Comparison of ENCODE assay signal across 9 cellular contexts in genomic region chr12:75960086-75960910, GRCh38.
A peak's percentile ranks its signal among the peaks of the same experiment; 100 is the strongest.
DNase-seq lines count a peak whose midpoint lies in the region; ATAC-seq and TF ChIP-seq lines count a peak whose summit lies in the region.
"Had no signal": no experiment of that assay in that cellular context is flagged by ENCODE, and none has a peak within 500 bp of the region (broad histone marks: within the 10 kb centered on the region; RNA-seq: fewer than 3 reads in every experiment).

No MANE protein-coding gene starts in this region.

- H3K79me2 ChIP-seq in PC-9 (ENCODE audit: low read depth) (no peaks in the 10 kb centered on the region), mesendoderm (ENCODE audit: control insufficient read depth, insufficient read depth, low read length) (no peaks in the 10 kb centered on the region)

- no peak overlapping the region for H3K56ac ChIP-seq in mesendoderm (ENCODE audit: low read length)

- H2BK120ac ChIP-seq in mesendoderm (ENCODE audit: low read depth, low read length): no peak overlapping the region

- no TSS peak for BruUV-seq in PC-9 (replicated peaks; lab: Mats Ljungman, UMichigan)

- intact Hi-C loops in PC-9 (cut with micrococcal nuclease; ENCODE audit: unreplicated experiment): no loop called here

- H3F3A ChIP-seq in PC-9 (ENCODE audit: insufficient read depth, low read depth): peaks cover 16% of the 10 kb centered on the region; the same call in 1 of the 2 replicates

- no peak overlapping the region for H2BK5ac ChIP-seq in mesendoderm (ENCODE audit: low read length)

- no peaks in the 10 kb centered on the region for H3K36me3 ChIP-seq in PC-9 (ENCODE audit: low read depth)
- no peaks in the 10 kb centered on the region for H3K36me3 ChIP-seq in mesendoderm (ENCODE audit: control insufficient read depth, insufficient read depth, low read length)

- POLR2A ChIA-PET in PC-9 (lab: Charles Lee; ENCODE audit: unreplicated experiment): interaction anchor here (0.6 kb wide), 2 partner anchors 12 to 401 kb away, joined by 3 to 9 read pairs; no protein-coding TSS in a partner anchor

- DNase-seq in PC-9: peak; percentile 63 to 83
- DNase-seq in mesendoderm: peak; percentile 90
- DNase-seq in germinal center (ENCODE audit: low spot score): no peak
- no peak for DNase-seq in stimulated activated CD4-positive, alpha-beta T cell treated with anti-CD3 and anti-CD28 coated beads, Interleukin-2, amount 100 ng/mL, for 24 hours
- DNase-seq: NCI-H1436 treated with DMSO at 0.1 percent for 48 hours had no signal

- H2BK15ac ChIP-seq in mesendoderm (replicated peaks; ENCODE audit: low read depth): no peak overlapping the region

- 0 out of 2 replicates have a peak overlapping the region, but pooled peaks have one; percentile 0 for H2AFZ ChIP-seq in PC-9

- H3K4me3 ChIP-seq in PC-9: no peak overlapping the region
- H3K4me3 ChIP-seq in mesendoderm (ENCODE audit: low read length): no peak overlapping the region

- no peaks in the 10 kb centered on the region for H3K79me1 ChIP-seq in mesendoderm (ENCODE audit: low read length)

- H3K9me2 ChIP-seq in PC-9 (ENCODE audit: insufficient read depth): no peaks in the 10 kb centered on the region

- no peak overlapping the region for H3K23ac ChIP-seq in mesendoderm (ENCODE audit: low read length)

- no peaks in the 10 kb centered on the region for H3K27me3 ChIP-seq in PC-9 (ENCODE audit: insufficient read depth, low read depth)
- H3K27me3 ChIP-seq in mesendoderm (ENCODE audit: insufficient read depth, low read length, poor library complexity): no peaks in the 10 kb centered on the region

- H3K27ac ChIP-seq in PC-9: peak overlapping the region; percentile 61
- H3K27ac ChIP-seq in mesendoderm (ENCODE audit: low read depth, low read length): no peak overlapping the region

- H3K4me2 ChIP-seq in PC-9 (peak overlapping the region; percentile 58), mesendoderm (ENCODE audit: low read length) (no peak overlapping the region)

- no peak overlapping the region for H3K18ac ChIP-seq in mesendoderm (ENCODE audit: low read length)

- H4K5ac ChIP-seq in mesendoderm (ENCODE audit: low read length): no peak overlapping the region

- H4K20me1 ChIP-seq in PC-9 (ENCODE audit: insufficient read depth): no peaks in the 10 kb centered on the region

- CTCF ChIA-PET in PC-9 (lab: Charles Lee): no interaction called here

- no peak for TF ChIP-seq CTCF in PC-9 (conservative IDR thresholded peaks at IDR 0.05)

- H3K4me1 ChIP-seq in PC-9 (replicated peaks; ENCODE audit: insufficient read depth): peaks cover 43% of the 10 kb centered on the region
- H3K4me1 ChIP-seq in mesendoderm (ENCODE audit: control insufficient read depth, low read depth, low read length): peaks cover 7% of the 10 kb centered on the region

- H2AK5ac ChIP-seq in mesendoderm (ENCODE audit: low read length): no peak overlapping the region

- WGBS in mesendoderm (ENCODE audit: extremely low coverage, insufficient coverage, low lambda C conversion rate): no CpG with 5 or more reads among the region's 6 CpGs

- H4K8ac ChIP-seq in mesendoderm (ENCODE audit: low read depth, low read length): no peak overlapping the region

- H3K9ac ChIP-seq in mesendoderm (ENCODE audit: low read length): no peak overlapping the region

- H3K9me3 ChIP-seq in PC-9 (ENCODE audit: insufficient read depth, low read depth): no peaks in the 10 kb centered on the region

- ATAC-seq in GM18858 (IDR thresholded peaks at IDR 0.05; ENCODE audit: unreplicated experiment) (peak; percentile 49), HG03139 (IDR thresholded peaks at IDR 0.05; ENCODE audit: unreplicated experiment) (peak; percentile 49), HG02642 (IDR thresholded peaks at IDR 0.05; ENCODE audit: poor library complexity, unreplicated experiment) (no peak), HG03439 (IDR thresholded peaks at IDR 0.05; ENCODE audit: unreplicated experiment) (no peak)

- no peak overlapping the region for H3K4ac ChIP-seq in mesendoderm (ENCODE audit: low read depth, low read length)

Comparison
In these comparisons a context has a peak if more than half of its experiments do, and no peak if none do; other contexts are left out.
1. ATAC-seq: peak in GM18858 (single experiment) and HG03139 (single experiment); none in HG02642 (single experiment) and HG03439 (single experiment).
2. DNase-seq: peak in PC-9 (2 of 2) and mesendoderm (single experiment); none in germinal center (single experiment) and stimulated activated CD4-positive, alpha-beta T cell treated with anti-CD3 and anti-CD28 coated beads, Interleukin-2, amount 100 ng/mL, for 24 hours (0 of 2).